Comparison of ENCODE assay signal across 1 cellular context in genomic region chrX:1212532-1212931, GRCh38.
TF ChIP-seq lines count a peak whose summit lies in the region.

TSS of gene CRLF2 (minus strand) at chrX:1212649. CDS start at chrX:1212634, 15 bp downstream.

TF ChIP-seq in GM23338, 12 proteins besides CTCF, POLR2A, EP300 and RAD21 (continued from another document):
- TF ChIP-seq REST (IDR thresholded peaks at IDR 0.05; ENCODE audit: unreplicated experiment) (no peak), EZH2phosphoT487 (IDR thresholded peaks at IDR 0.05; ENCODE audit: unreplicated experiment) (no peak)
TF ChIP-seq in GM23338: peak in this region for 0.
